In genomic region chr1:147466543-147466942, GRCh38 we compare ENCODE assay signal across 11 cellular contexts.
"Had no signal": no experiment of that assay in that cellular context is flagged by ENCODE, and none has a peak within 500 bp of the region (broad histone marks: within the 10 kb centered on the region; RNA-seq: fewer than 3 reads in every experiment).

No MANE protein-coding gene starts in this region.

- H3K4me2 ChIP-seq: GM23338 had no signal

- H3K36me3 ChIP-seq: HAP-1 had no signal

- FAIRE-seq: H1, H54 had no signal

- H3K4me3 ChIP-seq: GM23248, GM23338, HAP-1 had no signal

- H3K9me3 ChIP-seq: HAP-1 had no signal

- ATAC-seq: GM23338, HCT116 had no signal

- DNase-seq: GM23248, GOT3, H7, H9, HCEC 1CT, HFFc6 had no signal

- H2AFZ ChIP-seq: GM23248, GM23338 had no signal

- H3K27ac ChIP-seq: GM23248 had no signal

- H3K9ac ChIP-seq: GM23248 had no signal

- H3K4me1 ChIP-seq: HAP-1 had no signal
